Comparison of ENCODE assay signal across 1 cellular context in genomic region chr10:129784286-129784685, GRCh38.
TF ChIP-seq lines count a peak whose summit lies in the region.

No MANE protein-coding gene starts in this region.

TF ChIP-seq in HepG2, 621 proteins besides CTCF, POLR2A, EP300 and RAD21 (continued from another document):
- TF ChIP-seq ZNF263 (CRISPR knock-in tag; IDR thresholded peaks at IDR 0.05) = no peak
